In the genomic region with DNA sequence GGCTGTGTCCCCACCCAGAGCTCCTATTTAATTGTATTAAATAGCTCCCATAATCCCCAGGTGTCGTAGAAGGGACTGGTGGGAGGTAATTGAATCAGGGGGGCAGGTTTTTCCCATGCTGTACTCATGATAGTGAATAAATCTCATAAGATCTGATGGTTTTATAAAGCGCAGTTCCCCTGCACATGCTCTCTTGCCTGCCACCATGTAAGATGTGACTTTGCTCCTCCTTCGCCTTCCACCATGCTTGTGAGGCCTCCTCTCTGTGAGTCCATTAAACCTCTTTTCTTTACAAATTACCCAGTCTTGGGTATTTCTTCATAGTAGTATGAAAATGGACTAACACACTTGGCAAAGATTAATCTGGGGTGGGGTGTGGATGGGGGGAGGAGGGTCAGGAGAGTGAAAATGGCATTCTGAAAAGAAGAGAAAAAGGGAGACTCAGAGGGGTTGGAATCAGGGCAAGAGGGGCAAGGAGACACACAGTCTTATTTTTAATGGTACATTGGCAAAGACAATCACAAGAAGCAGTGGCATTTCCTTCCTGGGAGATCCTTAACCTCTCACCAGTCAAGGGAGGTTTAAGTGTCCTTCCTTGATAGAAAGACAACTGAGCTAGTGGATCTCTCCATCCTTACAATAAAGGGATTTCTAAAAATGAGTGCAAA, we compare ENCODE assay signal across 14 cellular contexts. TPM values are rescaled to one million over a fixed set of nuclear protein-coding genes. Genes with fewer than 3 reads are reported as not detected.
DNase-seq lines count a peak whose midpoint lies in the region; ATAC-seq and TF ChIP-seq lines count a peak whose summit lies in the region.
"Had no signal": no experiment of that assay in that cellular context is flagged by ENCODE, and none has a peak within 500 bp of the region (broad histone marks: within the 10 kb centered on the region; RNA-seq: fewer than 3 reads in every experiment).

No MANE protein-coding gene starts in this region.

- H3K27me3 Mint-ChIP-seq in HFFc6 (ENCODE audit: insufficient read depth), result no peaks in the 10 kb centered on the region

- H3K9me2 ChIP-seq in Karpas-422 (replicated peaks; ENCODE audit: insufficient read depth, low read length), result no peaks in the 10 kb centered on the region

- peak overlapping the region; percentile 97 for H3K27ac Mint-ChIP-seq in HFFc6

- peak; percentile 21 for ATAC-seq in GM19025 (IDR thresholded peaks at IDR 0.05; ENCODE audit: low read depth, unreplicated experiment)
- ATAC-seq: K562 had no signal

- TF ChIP-seq CTCF in HFFc6 (IDR thresholded peaks at IDR 0.05), result no peak

- H3K4me1 ChIP-seq in SJSA1 (replicated peaks) (peaks cover 33% of the 10 kb centered on the region), rectal smooth muscle tissue (ENCODE audit: control insufficient read depth, insufficient read depth, low read length) (peaks cover 3% of the 10 kb centered on the region), Karpas-422 (ENCODE audit: low read length) (peaks cover 16% of the 10 kb centered on the region)

- peaks cover 5% of the 10 kb centered on the region; the same call in 1 of the 2 replicates for H3K9me3 Mint-ChIP-seq in HFFc6

- H3K9ac ChIP-seq in rectal smooth muscle tissue (ENCODE audit: low read length) (no peak overlapping the region), Karpas-422 (ENCODE audit: low read length) (no peak overlapping the region)

- peaks cover 9% of the 10 kb centered on the region for H3K9me3 ChIP-seq in SJSA1 (replicated peaks)
- H3K9me3 ChIP-seq in Karpas-422 (ENCODE audit: low read length), result no peaks in the 10 kb centered on the region

- H3K4me1 Mint-ChIP-seq in HFFc6 (ENCODE audit: low read depth), result peaks cover 62% of the 10 kb centered on the region

- H4K20me1 ChIP-seq in Karpas-422 (ENCODE audit: insufficient read depth, low read depth, low read length), result no peaks in the 10 kb centered on the region

- no peak overlapping the region for H2AFZ ChIP-seq in Karpas-422 (ENCODE audit: low read length)

- H3K27me3 ChIP-seq in SJSA1 (replicated peaks) (no peaks in the 10 kb centered on the region), rectal smooth muscle tissue (ENCODE audit: control insufficient read depth, insufficient read depth, low read length) (no peaks in the 10 kb centered on the region), Karpas-422 (ENCODE audit: low read length) (peaks cover 3% of the 10 kb centered on the region; the same call in 1 of the 2 replicates)

- H3K4me3 ChIP-seq in SJSA1 (no peak overlapping the region), rectal smooth muscle tissue (ENCODE audit: low read length) (no peak overlapping the region), Karpas-422 (ENCODE audit: low read length) (no peak overlapping the region)
- H3K4me3 ChIP-seq: K562 had no signal

- H3K36me3 ChIP-seq in SJSA1, result no peaks in the 10 kb centered on the region
- H3K36me3 ChIP-seq in rectal smooth muscle tissue (ENCODE audit: control insufficient read depth, insufficient read depth, low read length), result no peaks in the 10 kb centered on the region
- H3K36me3 ChIP-seq in Karpas-422 (ENCODE audit: insufficient read depth, low read length), result no peaks in the 10 kb centered on the region

- H3K4me2 ChIP-seq in Karpas-422 (ENCODE audit: low read depth, low read length, poor library complexity, severe bottlenecking), result no peak overlapping the region

- H3K36me3 Mint-ChIP-seq in HFFc6 (ENCODE audit: low read depth), result peaks cover 15% of the 10 kb centered on the region

- H3K79me2 ChIP-seq in Karpas-422 (ENCODE audit: low read length), result no peaks in the 10 kb centered on the region

- peak overlapping the region; percentile 80 for H3K27ac ChIP-seq in SJSA1
- peak overlapping the region; percentile 44 for H3K27ac ChIP-seq in rectal smooth muscle tissue (ENCODE audit: low read depth, low read length)
- H3K27ac ChIP-seq in Karpas-422 (ENCODE audit: low read length), result no peak overlapping the region

- H3K4me3 Mint-ChIP-seq in HFFc6, result peak overlapping the region; percentile 31

- DNase-seq in HFFc6 (no peak), SJSA1 (ENCODE audit: low read depth in 1 of 2, low spot score in 2 of 2) (no peak), SW 1271 (lab: John Stamatoyannopoulos, UW) (no peak), Karpas-422 (no peak), NCI-H2081 treated with DMSO at 0.1 percent for 48 hours (lab: John Stamatoyannopoulos, UW) (no peak), NCI-H2107 (lab: John Stamatoyannopoulos, UW) (no peak)
- DNase-seq: activated CD4-positive, CD25-positive, alpha-beta regulatory T cell; NCI-H526 treated with DMSO at 0.1 percent for 48 hours had no signal

RNA-seq across cellular contexts. Expression of gene NOX3, which starts 37.5 kb away (rescaled TPM):
- not detected for total RNA-seq in HFFc6 (2021; fragmentation: NEBNext Ultra II Directional; extraction: Animal tissue kit (Norgen Biotek cat#: 25700))
- not detected in 2 replicates for total RNA-seq in SJSA1 (2014; rRNA removed; shearing (Covaris generic))
- total RNA-seq in Karpas-422 (2014; rRNA removed; shearing (Covaris generic); ENCODE audit: low replicate concordance), result not detected in 2 replicates
- total RNA-seq: H4, K562, mucosa of gallbladder, urinary bladder had no signal
